1 cellular context compared by ENCODE assay signal in the genomic region with DNA sequence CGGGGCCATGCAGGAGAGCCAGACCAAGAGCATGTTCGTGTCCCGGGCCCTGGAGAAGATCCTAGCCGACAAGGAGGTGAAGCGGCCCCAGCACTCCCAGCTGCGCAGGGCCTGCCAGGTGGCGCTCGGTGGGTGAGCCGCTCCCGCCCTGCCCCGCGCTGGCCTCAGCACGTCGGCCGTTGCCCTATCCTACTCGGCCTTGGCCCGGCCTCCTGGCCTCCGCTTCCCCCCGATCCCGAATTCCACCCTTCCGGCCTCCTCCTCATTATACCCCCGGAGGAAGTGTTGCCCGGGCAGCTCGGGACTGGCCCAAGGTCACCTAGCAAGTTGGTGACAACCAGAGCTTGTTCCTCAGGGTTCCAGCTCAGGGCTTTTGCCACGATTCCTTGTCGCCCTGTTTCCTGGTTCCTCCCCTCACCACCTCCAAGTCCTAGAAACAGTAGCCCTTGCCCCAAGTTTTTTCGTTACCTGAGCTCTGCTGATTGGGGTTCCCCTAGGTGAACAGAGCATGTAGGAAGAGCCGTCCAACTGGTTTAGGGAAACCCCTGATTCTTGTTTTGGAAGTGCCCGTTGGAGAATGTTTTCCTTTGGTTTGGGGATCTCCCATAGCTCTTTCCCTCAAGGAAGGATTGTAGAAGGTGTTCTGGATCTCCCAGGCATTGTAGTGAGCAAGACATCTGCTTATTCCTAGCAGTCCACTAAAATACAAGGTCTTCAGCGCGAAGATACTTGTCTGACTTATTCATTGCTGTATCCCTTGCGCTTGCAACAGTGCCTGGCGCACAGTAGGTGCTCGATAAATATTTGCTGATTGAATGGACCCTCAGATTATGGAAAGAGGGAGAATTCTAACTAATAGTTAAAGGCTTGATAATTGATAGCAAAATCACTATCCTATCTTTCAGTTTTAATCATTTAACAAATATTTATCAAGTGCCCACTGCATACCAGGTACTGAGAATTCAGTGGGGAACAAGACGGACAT.
TF ChIP-seq lines count a peak whose summit lies in the region.

No MANE protein-coding gene starts in this region.

TF ChIP-seq in HepG2, 621 proteins besides CTCF, POLR2A, EP300 and RAD21 (continued from another document and continues in another):
- TF ChIP-seq, protein P1, sequence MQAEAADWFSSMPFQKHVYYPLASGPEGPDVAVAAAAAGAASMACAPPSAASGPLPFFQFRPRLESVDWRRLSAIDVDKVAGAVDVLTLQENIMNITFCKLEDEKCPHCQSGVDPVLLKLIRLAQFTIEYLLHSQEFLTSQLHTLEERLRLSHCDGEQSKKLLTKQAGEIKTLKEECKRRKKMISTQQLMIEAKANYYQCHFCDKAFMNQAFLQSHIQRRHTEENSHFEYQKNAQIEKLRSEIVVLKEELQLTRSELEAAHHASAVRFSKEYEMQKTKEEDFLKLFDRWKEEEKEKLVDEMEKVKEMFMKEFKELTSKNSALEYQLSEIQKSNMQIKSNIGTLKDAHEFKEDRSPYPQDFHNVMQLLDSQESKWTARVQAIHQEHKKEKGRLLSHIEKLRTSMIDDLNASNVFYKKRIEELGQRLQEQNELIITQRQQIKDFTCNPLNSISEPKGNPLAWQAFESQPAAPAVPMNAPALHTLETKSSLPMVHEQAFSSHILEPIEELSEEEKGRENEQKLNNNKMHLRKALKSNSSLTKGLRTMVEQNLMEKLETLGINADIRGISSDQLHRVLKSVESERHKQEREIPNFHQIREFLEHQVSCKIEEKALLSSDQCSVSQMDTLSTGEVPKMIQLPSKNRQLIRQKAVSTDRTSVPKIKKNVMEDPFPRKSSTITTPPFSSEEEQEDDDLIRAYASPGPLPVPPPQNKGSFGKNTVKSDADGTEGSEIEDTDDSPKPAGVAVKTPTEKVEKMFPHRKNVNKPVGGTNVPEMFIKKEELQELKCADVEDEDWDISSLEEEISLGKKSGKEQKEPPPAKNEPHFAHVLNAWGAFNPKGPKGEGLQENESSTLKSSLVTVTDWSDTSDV (CRISPR knock-in tag; IDR thresholded peaks at IDR 0.05), result no peak; the same call in 1 of the 2 replicates
- TF ChIP-seq SOX13 (IDR thresholded peaks at IDR 0.05) (no peak), SOX13 (CRISPR knock-in tag; conservative IDR thresholded peaks at IDR 0.05 in 1 of 2, IDR thresholded peaks at IDR 0.05 in 1 of 2) (no peak; a peak in 1 of 4 replicates), SMAD3 (CRISPR knock-in tag; IDR thresholded peaks at IDR 0.05) (no peak), MIER2 (CRISPR knock-in tag; IDR thresholded peaks at IDR 0.05) (no peak), KDM3A (CRISPR knock-in tag; IDR thresholded peaks at IDR 0.05; ENCODE audit: low read depth) (0 out of 2 replicates have a peak, but pooled peaks have one; percentile 18), SAP130 (CRISPR knock-in tag; IDR thresholded peaks at IDR 0.05; ENCODE audit: low read depth) (peak; percentile 52), REL (CRISPR knock-in tag; conservative IDR thresholded peaks at IDR 0.05) (no peak; the same call in 1 of the 2 replicates), ZNF292 (CRISPR knock-in tag; IDR thresholded peaks at IDR 0.05; ENCODE audit: borderline replicate concordance, low read depth) (no peak), MYC (CRISPR knock-in tag; IDR thresholded peaks at IDR 0.05; ENCODE audit: borderline replicate concordance) (peak; percentile 94), POGZ (CRISPR knock-in tag; IDR thresholded peaks at IDR 0.05) (peak; percentile 79), PHF5A (CRISPR knock-in tag; IDR thresholded peaks at IDR 0.05; ENCODE audit: low read depth, unreplicated experiment) (no peak), GLI4 (CRISPR knock-in tag; IDR thresholded peaks at IDR 0.05; ENCODE audit: borderline replicate concordance) (peak; percentile 89; the same call in 1 of the 2 replicates), ZNF501 (CRISPR knock-in tag; IDR thresholded peaks at IDR 0.05) (peak; percentile 77; the same call in 1 of the 2 replicates), KMT2A (CRISPR knock-in tag; IDR thresholded peaks at IDR 0.05) (no peak; the same call in 1 of the 2 replicates), ZNF136 (CRISPR knock-in tag; IDR thresholded peaks at IDR 0.05; ENCODE audit: low read depth) (peak; percentile 90), RXRA (CRISPR knock-in tag; IDR thresholded peaks at IDR 0.05) (peak; percentile 81), SCMH1 (CRISPR knock-in tag; IDR thresholded peaks at IDR 0.05; ENCODE audit: borderline replicate concordance) (no peak), NFKB2 (CRISPR knock-in tag; IDR thresholded peaks at IDR 0.05; ENCODE audit: borderline replicate concordance) (peak; percentile 70; the same call in 1 of the 2 replicates), ZFP1 (CRISPR knock-in tag; IDR thresholded peaks at IDR 0.05) (no peak; the same call in 1 of the 2 replicates), ZNF816 (CRISPR knock-in tag; IDR thresholded peaks at IDR 0.05; ENCODE audit: borderline replicate concordance) (peak; percentile 58), SYNCRIP (IDR thresholded peaks at IDR 0.05; ENCODE audit: insufficient read depth, low read depth, low read length) (no peak), IRX3 (CRISPR knock-in tag; IDR thresholded peaks at IDR 0.05; ENCODE audit: borderline replicate concordance, low read depth) (peak; percentile 11; the same call in 1 of the 2 replicates), ZBTB8A (CRISPR knock-in tag; IDR thresholded peaks at IDR 0.05; ENCODE audit: borderline replicate concordance, low read depth) (peak; percentile 93), IKZF4 (CRISPR knock-in tag; IDR thresholded peaks at IDR 0.05; ENCODE audit: borderline replicate concordance, low read depth, not compliant biosample characterization) (peak; percentile 98), SRSF4 (IDR thresholded peaks at IDR 0.05; ENCODE audit: low read depth, low read length, poor library complexity, severe bottlenecking) (no peak), POLR2AphosphoS2 (IDR thresholded peaks at IDR 0.05; ENCODE audit: low read depth, low read length) (no peak), GFI1 (CRISPR knock-in tag; IDR thresholded peaks at IDR 0.05; ENCODE audit: borderline replicate concordance) (0 out of 2 replicates have a peak, but pooled peaks have one; percentile 28), CC2D1A (CRISPR knock-in tag; IDR thresholded peaks at IDR 0.05) (no peak), ZNF20 (CRISPR knock-in tag; IDR thresholded peaks at IDR 0.05) (no peak)
- TF ChIP-seq, protein P2, sequence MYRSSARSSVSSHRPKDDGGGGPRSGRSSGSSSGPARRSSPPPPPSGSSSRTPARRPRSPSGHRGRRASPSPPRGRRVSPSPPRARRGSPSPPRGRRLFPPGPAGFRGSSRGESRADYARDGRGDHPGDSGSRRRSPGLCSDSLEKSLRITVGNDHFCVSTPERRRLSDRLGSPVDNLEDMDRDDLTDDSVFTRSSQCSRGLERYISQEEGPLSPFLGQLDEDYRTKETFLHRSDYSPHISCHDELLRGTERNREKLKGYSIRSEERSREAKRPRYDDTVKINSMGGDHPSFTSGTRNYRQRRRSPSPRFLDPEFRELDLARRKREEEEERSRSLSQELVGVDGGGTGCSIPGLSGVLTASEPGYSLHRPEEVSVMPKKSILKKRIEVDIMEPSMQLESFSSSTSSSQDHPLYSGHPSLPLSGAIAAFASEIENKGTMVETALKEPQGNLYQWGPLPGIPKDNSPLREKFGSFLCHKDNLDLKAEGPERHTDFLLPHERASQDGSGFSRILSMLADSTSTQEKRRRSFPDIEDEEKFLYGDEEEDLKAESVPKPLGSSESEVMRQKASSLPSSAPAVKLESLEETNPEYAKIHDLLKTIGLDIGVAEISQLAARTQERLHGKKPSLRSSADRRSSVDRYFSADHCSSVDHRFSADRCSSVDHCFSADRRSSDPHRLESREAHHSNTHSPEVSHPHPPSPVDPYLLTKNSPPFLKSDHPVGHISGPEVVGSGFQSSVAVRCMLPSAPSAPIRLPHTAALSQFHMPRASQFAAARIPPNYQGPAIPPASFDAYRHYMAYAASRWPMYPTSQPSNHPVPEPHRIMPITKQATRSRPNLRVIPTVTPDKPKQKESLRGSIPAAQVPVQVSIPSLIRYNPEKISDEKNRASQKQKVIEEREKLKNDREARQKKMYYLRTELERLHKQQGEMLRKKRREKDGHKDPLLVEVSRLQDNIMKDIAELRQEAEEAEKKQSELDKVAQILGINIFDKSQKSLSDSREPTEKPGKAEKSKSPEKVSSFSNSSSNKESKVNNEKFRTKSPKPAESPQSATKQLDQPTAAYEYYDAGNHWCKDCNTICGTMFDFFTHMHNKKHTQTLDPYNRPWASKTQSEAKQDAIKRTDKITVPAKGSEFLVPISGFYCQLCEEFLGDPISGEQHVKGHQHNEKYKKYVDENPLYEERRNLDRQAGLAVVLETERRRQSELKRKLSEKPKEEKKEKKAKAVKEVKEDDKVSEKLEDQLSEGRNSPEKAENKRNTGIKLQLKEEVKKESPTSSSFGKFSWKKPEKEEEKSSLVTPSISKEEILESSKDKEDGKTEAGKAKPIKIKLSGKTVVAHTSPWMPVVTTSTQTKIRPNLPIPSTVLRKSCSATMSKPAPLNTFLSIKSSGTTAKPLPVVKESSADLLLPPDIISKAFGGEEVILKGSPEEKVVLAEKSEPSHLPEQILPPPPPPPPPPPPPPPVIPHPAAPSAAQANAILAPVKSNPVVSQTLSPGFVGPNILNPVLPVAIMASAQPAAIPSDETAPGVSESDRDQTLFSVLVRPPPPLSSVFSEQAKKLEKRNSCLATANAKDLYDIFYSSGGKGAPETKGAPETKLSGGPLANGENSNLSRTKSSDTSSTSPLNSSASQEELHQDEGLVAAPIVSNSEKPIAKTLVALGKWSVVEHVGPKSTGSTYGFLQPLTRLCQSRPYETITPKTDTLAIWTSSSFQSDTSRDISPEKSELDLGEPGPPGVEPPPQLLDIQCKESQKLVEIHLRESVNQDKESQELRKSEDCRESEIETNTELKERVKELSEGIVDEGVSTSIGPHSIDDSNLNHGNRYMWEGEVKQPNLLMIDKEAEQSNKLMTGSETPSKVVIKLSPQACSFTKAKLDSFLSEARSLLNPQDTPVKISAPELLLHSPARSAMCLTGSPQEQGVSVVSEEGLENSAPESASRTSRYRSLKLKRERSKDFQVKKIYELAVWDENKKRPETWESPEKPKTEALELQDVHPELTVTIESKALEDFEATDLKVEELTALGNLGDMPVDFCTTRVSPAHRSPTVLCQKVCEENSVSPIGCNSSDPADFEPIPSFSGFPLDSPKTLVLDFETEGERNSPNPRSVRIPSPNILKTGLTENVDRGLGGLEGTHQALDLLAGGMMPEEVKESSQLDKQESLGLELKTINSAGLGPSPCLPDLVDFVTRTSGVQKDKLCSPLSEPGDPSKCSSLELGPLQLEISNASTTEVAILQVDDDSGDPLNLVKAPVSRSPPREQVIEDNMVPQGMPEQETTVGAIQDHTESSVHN (CRISPR knock-in tag; IDR thresholded peaks at IDR 0.05), result 0 out of 2 replicates have a peak, but pooled peaks have one; percentile 62
- TF ChIP-seq, protein P3, sequence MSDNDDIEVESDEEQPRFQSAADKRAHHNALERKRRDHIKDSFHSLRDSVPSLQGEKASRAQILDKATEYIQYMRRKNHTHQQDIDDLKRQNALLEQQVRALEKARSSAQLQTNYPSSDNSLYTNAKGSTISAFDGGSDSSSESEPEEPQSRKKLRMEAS (IDR thresholded peaks at IDR 0.05), result peak; percentile 5; the same call in 1 of the 2 replicates
- TF ChIP-seq, protein P4, sequence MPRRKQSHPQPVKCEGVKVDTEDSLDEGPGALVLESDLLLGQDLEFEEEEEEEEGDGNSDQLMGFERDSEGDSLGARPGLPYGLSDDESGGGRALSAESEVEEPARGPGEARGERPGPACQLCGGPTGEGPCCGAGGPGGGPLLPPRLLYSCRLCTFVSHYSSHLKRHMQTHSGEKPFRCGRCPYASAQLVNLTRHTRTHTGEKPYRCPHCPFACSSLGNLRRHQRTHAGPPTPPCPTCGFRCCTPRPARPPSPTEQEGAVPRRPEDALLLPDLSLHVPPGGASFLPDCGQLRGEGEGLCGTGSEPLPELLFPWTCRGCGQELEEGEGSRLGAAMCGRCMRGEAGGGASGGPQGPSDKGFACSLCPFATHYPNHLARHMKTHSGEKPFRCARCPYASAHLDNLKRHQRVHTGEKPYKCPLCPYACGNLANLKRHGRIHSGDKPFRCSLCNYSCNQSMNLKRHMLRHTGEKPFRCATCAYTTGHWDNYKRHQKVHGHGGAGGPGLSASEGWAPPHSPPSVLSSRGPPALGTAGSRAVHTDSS (CRISPR knock-in tag; conservative IDR thresholded peaks at IDR 0.05), result no peak; the same call in 1 of the 2 replicates
- TF ChIP-seq, protein P5, sequence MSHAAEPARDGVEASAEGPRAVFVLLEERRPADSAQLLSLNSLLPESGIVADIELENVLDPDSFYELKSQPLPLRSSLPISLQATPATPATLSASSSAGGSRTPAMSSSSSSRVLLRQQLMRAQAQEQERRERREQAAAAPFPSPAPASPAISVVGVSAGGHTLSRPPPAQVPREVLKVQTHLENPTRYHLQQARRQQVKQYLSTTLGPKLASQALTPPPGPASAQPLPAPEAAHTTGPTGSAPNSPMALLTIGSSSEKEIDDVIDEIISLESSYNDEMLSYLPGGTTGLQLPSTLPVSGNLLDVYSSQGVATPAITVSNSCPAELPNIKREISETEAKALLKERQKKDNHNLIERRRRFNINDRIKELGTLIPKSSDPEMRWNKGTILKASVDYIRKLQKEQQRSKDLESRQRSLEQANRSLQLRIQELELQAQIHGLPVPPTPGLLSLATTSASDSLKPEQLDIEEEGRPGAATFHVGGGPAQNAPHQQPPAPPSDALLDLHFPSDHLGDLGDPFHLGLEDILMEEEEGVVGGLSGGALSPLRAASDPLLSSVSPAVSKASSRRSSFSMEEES (CRISPR knock-in tag; IDR thresholded peaks at IDR 0.05), result no peak
